4 cellular contexts compared by ENCODE assay signal in the genomic region with DNA sequence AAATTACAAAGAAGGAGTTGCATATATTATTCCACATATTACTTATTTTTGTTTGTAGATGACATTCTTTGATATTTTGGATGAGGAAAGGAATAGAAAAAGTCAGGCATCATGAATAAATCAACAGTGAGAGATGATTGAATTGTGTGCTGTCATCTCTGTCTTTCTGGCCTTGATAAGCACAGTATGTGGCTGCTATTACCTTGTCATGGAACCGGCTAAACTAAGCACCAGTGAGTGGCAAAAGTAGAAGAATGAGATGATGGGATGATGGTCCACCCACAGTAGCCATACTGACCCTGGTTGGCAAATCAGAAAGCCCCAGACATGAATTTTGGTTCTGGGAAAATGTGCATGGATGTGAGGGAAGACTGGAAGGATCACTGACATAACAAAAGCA.
"Had no signal": no experiment of that assay in that cellular context is flagged by ENCODE, and none has a peak within 500 bp of the region (broad histone marks: within the 10 kb centered on the region; RNA-seq: fewer than 3 reads in every experiment).

No MANE protein-coding gene starts in this region.

- H3K4me2 ChIP-seq: GM23338 had no signal

- H3K4me3 ChIP-seq: GM23248, GM23338, HAP-1 had no signal

- H3K9ac ChIP-seq: GM23248 had no signal

- ATAC-seq: GM23338, HCT116 had no signal

- H3K36me3 ChIP-seq: HAP-1 had no signal

- H3K9me3 ChIP-seq: HAP-1 had no signal

- H2AFZ ChIP-seq: GM23248, GM23338 had no signal

- H3K27ac ChIP-seq: GM23248 had no signal
